Comparison of ENCODE assay signal across 17 cellular contexts in genomic region chr7:140559410-140559809, GRCh38.
DNase-seq lines count a peak whose midpoint lies in the region; ATAC-seq and TF ChIP-seq lines count a peak whose summit lies in the region.
"Had no signal": no experiment of that assay in that cellular context is flagged by ENCODE, and none has a peak within 500 bp of the region (broad histone marks: within the 10 kb centered on the region; RNA-seq: fewer than 3 reads in every experiment).

No MANE protein-coding gene starts in this region.

- ATAC-seq in activated T-cell treated with anti-CD3 and anti-CD28 coated beads, Interleukin-2, amount 50 U/mL, for 72 hours (replicated peaks in 1 of 2): no peak
- ATAC-seq: CD8-positive, alpha-beta T cell had no signal

- intact Hi-C loops in MCF 10A (cut with micrococcal nuclease): no loop called here
- intact Hi-C loops in breast epithelium (cut with DNase I; ENCODE audit: low total_unique reads): no loop called here

- peaks cover 13% of the 10 kb centered on the region for H3K4me1 Mint-ChIP-seq in MCF 10A (ENCODE audit: insufficient read depth, unreplicated experiment)
- no peaks in the 10 kb centered on the region for H3K4me1 Mint-ChIP-seq in activated T-cell treated with anti-CD3 and anti-CD28 coated beads, Interleukin-2, amount 50 U/mL, for 72 hours (ENCODE audit: low read depth)
- H3K4me1 Mint-ChIP-seq: CD14-positive monocyte had no signal

- H2BK5ac ChIP-seq in mesendoderm (ENCODE audit: low read length): no peak overlapping the region

- H3K36me3 ChIP-seq in breast epithelium: no peaks in the 10 kb centered on the region
- no peaks in the 10 kb centered on the region for H3K36me3 ChIP-seq in mesendoderm (ENCODE audit: control insufficient read depth, insufficient read depth, low read length)

- H3K9ac ChIP-seq in mesendoderm (ENCODE audit: low read length): no peak overlapping the region

- no peak overlapping the region for H2BK15ac ChIP-seq in mesendoderm (replicated peaks; ENCODE audit: low read depth)

- no peaks in the 10 kb centered on the region for H3K36me3 Mint-ChIP-seq in MCF 10A (ENCODE audit: insufficient read depth, unreplicated experiment)
- no peaks in the 10 kb centered on the region for H3K36me3 Mint-ChIP-seq in activated T-cell treated with anti-CD3 and anti-CD28 coated beads, Interleukin-2, amount 50 U/mL, for 72 hours (ENCODE audit: insufficient read depth in 2 of 2)
- H3K36me3 Mint-ChIP-seq: CD14-positive monocyte; CD8-positive, alpha-beta T cell had no signal

- no peaks in the 10 kb centered on the region for H3K9me3 ChIP-seq in breast epithelium
- H3K9me3 ChIP-seq: HAP-1 had no signal

- no peak overlapping the region for H3K27ac ChIP-seq in breast epithelium
- no peak overlapping the region for H3K27ac ChIP-seq in mesendoderm (ENCODE audit: low read depth, low read length)
- H3K27ac ChIP-seq: 22Rv1 had no signal

- POLR2A ChIA-PET in MCF 10A (lab: Yijun Ruan, JAX): no interaction called here

- no peak overlapping the region for H4K8ac ChIP-seq in mesendoderm (ENCODE audit: low read depth, low read length)

- no peak overlapping the region for H4K5ac ChIP-seq in mesendoderm (ENCODE audit: low read length)

- no peak overlapping the region for H3K4me3 Mint-ChIP-seq in MCF 10A (ENCODE audit: unreplicated experiment)
- no peak overlapping the region for H3K4me3 Mint-ChIP-seq in activated T-cell treated with anti-CD3 and anti-CD28 coated beads, Interleukin-2, amount 50 U/mL, for 72 hours
- H3K4me3 Mint-ChIP-seq: CD14-positive monocyte; CD8-positive, alpha-beta T cell; HFFc6 had no signal

- H3K4me2 ChIP-seq in mesendoderm (ENCODE audit: low read length): no peak overlapping the region

- H3K27ac Mint-ChIP-seq in MCF 10A (ENCODE audit: low read depth, unreplicated experiment): no peak overlapping the region
- no peak overlapping the region for H3K27ac Mint-ChIP-seq in activated T-cell treated with anti-CD3 and anti-CD28 coated beads, Interleukin-2, amount 50 U/mL, for 72 hours
- H3K27ac Mint-ChIP-seq: CD14-positive monocyte; CD8-positive, alpha-beta T cell; HFFc6 had no signal

- TF ChIP-seq CTCF in MCF 10A (IDR thresholded peaks at IDR 0.05; ENCODE audit: unreplicated experiment): no peak
- no peak for TF ChIP-seq CTCF in breast epithelium (IDR thresholded peaks at IDR 0.05)
- TF ChIP-seq CTCF in epithelial cell of esophagus (IDR thresholded peaks at IDR 0.05; ENCODE audit: insufficient read depth, low read depth, low read length, missing control alignments): no peak

- H3K18ac ChIP-seq in mesendoderm (ENCODE audit: low read length): no peak overlapping the region

- CTCF ChIA-PET in MCF 10A (lab: Yijun Ruan, JAX): no interaction called here

- no peaks in the 10 kb centered on the region for H3K4me1 ChIP-seq in breast epithelium
- H3K4me1 ChIP-seq in mesendoderm (ENCODE audit: control insufficient read depth, low read depth, low read length): no peaks in the 10 kb centered on the region

- BruUV-seq in MCF 10A (replicated peaks; lab: Mats Ljungman, UMichigan): no TSS peak

- TF ChIP-seq POLR2A in breast epithelium (IDR thresholded peaks at IDR 0.05): no peak

- H3K27me3 Mint-ChIP-seq in MCF 10A (ENCODE audit: insufficient read depth, unreplicated experiment): no peaks in the 10 kb centered on the region
- no peaks in the 10 kb centered on the region for H3K27me3 Mint-ChIP-seq in activated T-cell treated with anti-CD3 and anti-CD28 coated beads, Interleukin-2, amount 50 U/mL, for 72 hours (ENCODE audit: low read depth)

- H3K79me2 ChIP-seq in mesendoderm (ENCODE audit: control insufficient read depth, insufficient read depth, low read length): no peaks in the 10 kb centered on the region

- DNase-seq in MCF 10A (ENCODE audit: unreplicated experiment) (peak; percentile 39), breast epithelium (ENCODE audit: low spot score in 2 of 2) (no peak), epithelial cell of esophagus (ENCODE audit: low read depth) (peak; percentile 48), mesendoderm (peak; percentile 45)
- no peak for DNase-seq in activated effector memory CD4-positive, alpha-beta T cell treated with Interleukin-2 at 50 U/mL for 16 hours
- DNase-seq in stimulated activated CD4-positive, alpha-beta T cell treated with anti-CD3 and anti-CD28 coated beads, Interleukin-2, amount 100 ng/mL, for 48 hours: no peak
- DNase-seq in activated T-cell treated with anti-CD3 and anti-CD28 coated beads, Interleukin-2, amount 50 U/mL, for 72 hours: no peak
- DNase-seq: CD8-positive, alpha-beta T cell; COR-L47; DMS153; DND-41; GDM1; GOT3; HFFc6 had no signal

- no peak overlapping the region for H3K23ac ChIP-seq in mesendoderm (ENCODE audit: low read length)

- H2BK120ac ChIP-seq in mesendoderm (ENCODE audit: low read depth, low read length): no peak overlapping the region

- no peak overlapping the region for H3K4ac ChIP-seq in mesendoderm (ENCODE audit: low read depth, low read length)

- no peaks in the 10 kb centered on the region for H3K79me1 ChIP-seq in mesendoderm (ENCODE audit: low read length)

- no peaks in the 10 kb centered on the region for H3K27me3 ChIP-seq in breast epithelium
- no peaks in the 10 kb centered on the region for H3K27me3 ChIP-seq in mesendoderm (ENCODE audit: insufficient read depth, low read length, poor library complexity)

- H3K4me3 ChIP-seq in breast epithelium (no peak overlapping the region), epithelial cell of esophagus (ENCODE audit: low read length) (no peak overlapping the region), mesendoderm (ENCODE audit: low read length) (no peak overlapping the region)
- H3K4me3 ChIP-seq: HAP-1 had no signal

- no CpG with 5 or more reads among the region's 9 CpGs for WGBS in mesendoderm (ENCODE audit: extremely low coverage, insufficient coverage, low lambda C conversion rate)

- no peak overlapping the region for H2AK5ac ChIP-seq in mesendoderm (ENCODE audit: low read length)

- H3K9me3 Mint-ChIP-seq in MCF 10A (ENCODE audit: unreplicated experiment): no peaks in the 10 kb centered on the region
- H3K9me3 Mint-ChIP-seq in activated T-cell treated with anti-CD3 and anti-CD28 coated beads, Interleukin-2, amount 50 U/mL, for 72 hours: no peaks in the 10 kb centered on the region
- H3K9me3 Mint-ChIP-seq: CD8-positive, alpha-beta T cell; HFFc6 had no signal

- H3K56ac ChIP-seq in mesendoderm (ENCODE audit: low read length): no peak overlapping the region

Comparison
In these comparisons a context has a peak if more than half of its experiments do, and no peak if none do; other contexts are left out.
1. DNase-seq: peak in MCF 10A (single experiment), epithelial cell of esophagus (single experiment) and mesendoderm (single experiment); none in breast epithelium (0 of 2), activated effector memory CD4-positive, alpha-beta T cell treated with Interleukin-2 at 50 U/mL for 16 hours (single experiment), stimulated activated CD4-positive, alpha-beta T cell treated with anti-CD3 and anti-CD28 coated beads, Interleukin-2, amount 100 ng/mL, for 48 hours (0 of 2) and activated T-cell treated with anti-CD3 and anti-CD28 coated beads, Interleukin-2, amount 50 U/mL, for 72 hours (0 of 2).